In genomic region chr18:51519571-51519970, GRCh38 we compare ENCODE assay signal across 1 cellular context.
TF ChIP-seq lines count a peak whose summit lies in the region.

No MANE protein-coding gene starts in this region.

TF ChIP-seq in H1, 55 proteins besides CTCF, POLR2A, EP300 and RAD21:
- TF ChIP-seq CEBPB (IDR thresholded peaks at IDR 0.05; ENCODE audit: low read depth, low read length) (no peak), ASH2L (IDR thresholded peaks at IDR 0.05; ENCODE audit: low read length) (no peak), GTF2F1 (IDR thresholded peaks at IDR 0.05; ENCODE audit: borderline replicate concordance, low read depth, low read length) (no peak), NANOG (IDR thresholded peaks at IDR 0.05; ENCODE audit: insufficient read depth, low read depth, low read length, poor library complexity, severe bottlenecking) (no peak), E2F6 (IDR thresholded peaks at IDR 0.05) (no peak), ZNF274 (IDR thresholded peaks at IDR 0.05; ENCODE audit: borderline replicate concordance, extremely low read depth, low read length) (no peak), MAX (IDR thresholded peaks at IDR 0.05) (no peak), POU5F1 (IDR thresholded peaks at IDR 0.05; ENCODE audit: low read depth, low read length) (no peak), TAF7 (optimal IDR thresholded peaks at IDR 0.05; ENCODE audit: borderline replicate concordance, low read depth, low read length) (no peak), CHD1 (IDR thresholded peaks at IDR 0.05; ENCODE audit: low read depth, low read length) (no peak), TAF1 (IDR thresholded peaks at IDR 0.05; ENCODE audit: low read depth, low read length) (no peak), BCL11A (IDR thresholded peaks at IDR 0.05; ENCODE audit: low read depth in 2 of 2, low read length in 2 of 2) (no peak), FOSL1 (IDR thresholded peaks at IDR 0.05; ENCODE audit: insufficient read depth, low read depth, low read length) (no peak), CBX8 (IDR thresholded peaks at IDR 0.05; ENCODE audit: borderline replicate concordance, low read depth, low read length) (no peak), SIN3A (conservative IDR thresholded peaks at IDR 0.05 in 1 of 2, IDR thresholded peaks at IDR 0.05 in 1 of 2; ENCODE audit: low read depth in 1 of 2, low read length in 2 of 2) (no peak), KDM5A (IDR thresholded peaks at IDR 0.05; ENCODE audit: low read length) (no peak), ATF2 (IDR thresholded peaks at IDR 0.05; ENCODE audit: low read length) (no peak), JUND (IDR thresholded peaks at IDR 0.05; ENCODE audit: low read length) (no peak)
